Comparison of ENCODE assay signal across 8 cellular contexts in genomic region chr11:95229199-95230053, GRCh38.
A peak's percentile ranks its signal among the peaks of the same experiment; 100 is the strongest.
DNase-seq lines count a peak whose midpoint lies in the region; ATAC-seq, FAIRE-seq and TF ChIP-seq lines count a peak whose summit lies in the region.

No MANE protein-coding gene starts in this region.

- H3K79me2 ChIP-seq in MM.1S (ENCODE audit: low read length), result peaks cover 17% of the 10 kb centered on the region

- no peak for ATAC-seq in stimulated activated naive B cell treated with anti-CD40 and anti-IgM and Interleukin-4, amounts not matched to agents 10 μg/mL and 1 μg/mL and 100 μg/mL, for 72 hours (replicated peaks)
- ATAC-seq in GM18867 (IDR thresholded peaks at IDR 0.05; ENCODE audit: unreplicated experiment), result no peak

- peak overlapping the region; percentile 94 for H3K27ac Mint-ChIP-seq in stimulated activated naive B cell treated with anti-CD40 and anti-IgM and Interleukin-4, amounts not matched to agents 10 μg/mL and 1 μg/mL and 100 μg/mL, for 72 hours

- no peak overlapping the region; the same call in 1 of the 2 replicates for H3K27ac ChIP-seq in MM.1S (ENCODE audit: low read length)

- H4K20me1 ChIP-seq in MM.1S (ENCODE audit: insufficient read depth, low read length), result no peaks in the 10 kb centered on the region

- FAIRE-seq in D721Med (lab: Jason Lieb, UNC) (peak; percentile 80), islet of Langerhans (lab: Jason Lieb, UNC) (peak; percentile 92)

- peaks cover 17 to 19% of the 10 kb centered on the region in 2 donors for H3K4me1 Mint-ChIP-seq in stimulated activated naive B cell treated with anti-CD40 and anti-IgM and Interleukin-4, amounts not matched to agents 10 μg/mL and 1 μg/mL and 100 μg/mL, for 72 hours

- H3K27me3 ChIP-seq in MM.1S (replicated peaks; ENCODE audit: insufficient read depth, low read length) (no peaks in the 10 kb centered on the region), adipocyte (replicated peaks; ENCODE audit: control insufficient read depth, insufficient read depth, low read length) (no peaks in the 10 kb centered on the region)

- H3K36me3 ChIP-seq in MM.1S (replicated peaks; ENCODE audit: insufficient read depth, low read length) (no peaks in the 10 kb centered on the region), adipocyte (ENCODE audit: control insufficient read depth, insufficient read depth, low read length, severe bottlenecking) (no peaks in the 10 kb centered on the region)

- DNase-seq in D721Med (ENCODE audit: insufficient read length, low spot score), result no peak
- peak; percentile 21 for DNase-seq in MM.1S
- DNase-seq in adipocyte (ENCODE audit: low read depth), result peak; percentile 77
- DNase-seq in stimulated activated naive B cell treated with anti-CD40 and anti-IgM and Interleukin-4, amounts not matched to agents 10 μg/mL and 1 μg/mL and 100 μg/mL, for 72 hours, result no peak
- DNase-seq in GM20000 (ENCODE audit: low spot score), result no peak
- DNase-seq in effector CD4-positive, alpha-beta T cell, result no peak

- H3K9ac ChIP-seq in MM.1S (ENCODE audit: low read length) (peak overlapping the region; percentile 57; the same call in 1 of the 2 replicates), adipocyte (ENCODE audit: low read length) (peak overlapping the region; percentile 93)

- H3K27me3 Mint-ChIP-seq in stimulated activated naive B cell treated with anti-CD40 and anti-IgM and Interleukin-4, amounts not matched to agents 10 μg/mL and 1 μg/mL and 100 μg/mL, for 72 hours, result no peaks in the 10 kb centered on the region

- no peak overlapping the region for H3K4me3 Mint-ChIP-seq in stimulated activated naive B cell treated with anti-CD40 and anti-IgM and Interleukin-4, amounts not matched to agents 10 μg/mL and 1 μg/mL and 100 μg/mL, for 72 hours

- H3K4me3 ChIP-seq in MM.1S (ENCODE audit: low read length) (peak overlapping the region; percentile 84), adipocyte (ENCODE audit: low read length) (peak overlapping the region; percentile 96)

- peaks cover 30% of the 10 kb centered on the region for H3F3A ChIP-seq in MM.1S (ENCODE audit: insufficient read depth, low read length)

- peak overlapping the region; percentile 86 for H2AFZ ChIP-seq in MM.1S (ENCODE audit: low read length)

- no peaks in the 10 kb centered on the region for H3K9me3 Mint-ChIP-seq in stimulated activated naive B cell treated with anti-CD40 and anti-IgM and Interleukin-4, amounts not matched to agents 10 μg/mL and 1 μg/mL and 100 μg/mL, for 72 hours

- H3K36me3 Mint-ChIP-seq in stimulated activated naive B cell treated with anti-CD40 and anti-IgM and Interleukin-4, amounts not matched to agents 10 μg/mL and 1 μg/mL and 100 μg/mL, for 72 hours, result peaks cover 4 to 11% of the 10 kb centered on the region in 2 donors

- H3K9me2 ChIP-seq in MM.1S (replicated peaks; ENCODE audit: insufficient read depth, low read length), result no peaks in the 10 kb centered on the region

- peaks cover 16% of the 10 kb centered on the region for H3K4me1 ChIP-seq in MM.1S (ENCODE audit: low read length)
- H3K4me1 ChIP-seq in adipocyte (ENCODE audit: control insufficient read depth, insufficient read depth, low read length), result peaks cover 29% of the 10 kb centered on the region

- no peaks in the 10 kb centered on the region for H3K9me3 ChIP-seq in MM.1S (replicated peaks; ENCODE audit: insufficient read depth, low read length)
- H3K9me3 ChIP-seq in adipocyte (ENCODE audit: control insufficient read depth, low read length), result no peaks in the 10 kb centered on the region

- H3K4me2 ChIP-seq in MM.1S (ENCODE audit: low read depth, low read length), result peak overlapping the region; percentile 82

- no peak for TF ChIP-seq CTCF in D721Med (IDR thresholded peaks at IDR 0.05; ENCODE audit: insufficient read depth, missing control alignments)
- no peak for TF ChIP-seq CTCF in MM.1S (IDR thresholded peaks at IDR 0.05; ENCODE audit: low read length)
- no peak for TF ChIP-seq CTCF in GM20000 (IDR thresholded peaks at IDR 0.05; ENCODE audit: extremely low read depth, missing control alignments)

Comparison
In these comparisons a context has a peak if more than half of its experiments do, and no peak if none do; other contexts are left out.
1. DNase-seq: peak in MM.1S (single experiment) and adipocyte (single experiment); none in D721Med (single experiment), stimulated activated naive B cell treated with anti-CD40 and anti-IgM and Interleukin-4, amounts not matched to agents 10 μg/mL and 1 μg/mL and 100 μg/mL, for 72 hours (single experiment), GM20000 (single experiment) and effector CD4-positive, alpha-beta T cell (single experiment).